Comparison of ENCODE assay signal across 1 cellular context in the genomic region with DNA sequence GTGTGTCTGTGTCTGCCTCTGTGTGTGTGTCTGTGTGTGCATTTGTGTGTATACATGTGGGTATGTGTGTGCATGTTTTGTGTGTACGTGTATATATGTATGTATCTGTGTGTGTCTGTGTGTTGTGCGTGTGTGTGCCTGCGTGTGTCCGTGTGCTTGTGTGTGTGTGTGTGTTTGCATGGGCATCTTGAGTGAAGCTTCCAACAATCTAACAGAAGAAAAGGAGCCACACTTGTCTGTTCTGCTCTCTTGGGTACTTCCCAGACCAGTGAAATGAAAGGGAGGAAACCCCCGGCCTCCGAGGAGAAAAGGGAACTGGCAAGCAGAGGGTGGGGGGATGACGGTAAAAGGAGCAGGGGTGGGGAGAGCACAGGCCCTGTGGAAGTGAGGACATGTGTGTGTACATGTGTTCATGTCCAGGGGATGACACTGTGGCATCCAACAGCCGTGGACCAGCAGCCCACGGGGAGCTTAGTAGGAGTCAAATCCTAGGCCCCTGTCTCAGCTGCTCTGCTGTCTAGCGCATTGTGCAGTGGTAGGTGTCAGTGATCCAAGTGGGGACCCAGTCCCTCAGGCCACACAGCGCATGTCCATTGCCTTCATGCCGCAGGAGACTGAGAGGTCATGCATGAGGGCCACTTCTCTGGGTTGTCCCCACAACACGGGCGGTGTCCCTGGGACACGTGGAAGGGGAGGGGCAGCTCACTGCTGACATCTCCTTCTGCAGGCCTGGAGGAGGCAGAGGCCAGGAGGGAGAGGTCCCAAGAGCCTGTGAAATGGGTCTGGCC.
TF ChIP-seq lines count a peak whose summit lies in the region.

No MANE protein-coding gene starts in this region.

TF ChIP-seq in H1, 55 proteins besides CTCF, POLR2A, EP300 and RAD21:
- TF ChIP-seq MAFK (IDR thresholded peaks at IDR 0.05; ENCODE audit: low read depth, low read length) (no peak), POLR2AphosphoS5 (IDR thresholded peaks at IDR 0.05; ENCODE audit: low read depth, low read length) (no peak), CBX5 (IDR thresholded peaks at IDR 0.05; ENCODE audit: low read depth, low read length) (no peak), CHD2 (IDR thresholded peaks at IDR 0.05; ENCODE audit: low read length) (no peak), CTBP2 (IDR thresholded peaks at IDR 0.05; ENCODE audit: borderline replicate concordance, insufficient read depth, insufficient read length, low read length) (no peak), TAF1 (IDR thresholded peaks at IDR 0.05; ENCODE audit: low read depth, low read length) (no peak), SIX5 (IDR thresholded peaks at IDR 0.05; ENCODE audit: low read depth, low read length) (no peak), HDAC2 (IDR thresholded peaks at IDR 0.05; ENCODE audit: borderline replicate concordance in 1 of 2, low read depth in 2 of 2, low read length in 2 of 2) (no peak), SP1 (IDR thresholded peaks at IDR 0.05; ENCODE audit: low read depth, low read length) (no peak), EGR1 (IDR thresholded peaks at IDR 0.05; ENCODE audit: borderline replicate concordance, low read depth, low read length) (no peak)
- TF ChIP-seq, protein P1, sequence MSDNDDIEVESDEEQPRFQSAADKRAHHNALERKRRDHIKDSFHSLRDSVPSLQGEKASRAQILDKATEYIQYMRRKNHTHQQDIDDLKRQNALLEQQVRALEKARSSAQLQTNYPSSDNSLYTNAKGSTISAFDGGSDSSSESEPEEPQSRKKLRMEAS (IDR thresholded peaks at IDR 0.05), result no peak
- TF ChIP-seq, protein P2, sequence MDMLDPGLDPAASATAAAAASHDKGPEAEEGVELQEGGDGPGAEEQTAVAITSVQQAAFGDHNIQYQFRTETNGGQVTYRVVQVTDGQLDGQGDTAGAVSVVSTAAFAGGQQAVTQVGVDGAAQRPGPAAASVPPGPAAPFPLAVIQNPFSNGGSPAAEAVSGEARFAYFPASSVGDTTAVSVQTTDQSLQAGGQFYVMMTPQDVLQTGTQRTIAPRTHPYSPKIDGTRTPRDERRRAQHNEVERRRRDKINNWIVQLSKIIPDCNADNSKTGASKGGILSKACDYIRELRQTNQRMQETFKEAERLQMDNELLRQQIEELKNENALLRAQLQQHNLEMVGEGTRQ (IDR thresholded peaks at IDR 0.05; ENCODE audit: low read length), result no peak
